ENCODE assay signal across 11 cellular contexts in the genomic region with DNA sequence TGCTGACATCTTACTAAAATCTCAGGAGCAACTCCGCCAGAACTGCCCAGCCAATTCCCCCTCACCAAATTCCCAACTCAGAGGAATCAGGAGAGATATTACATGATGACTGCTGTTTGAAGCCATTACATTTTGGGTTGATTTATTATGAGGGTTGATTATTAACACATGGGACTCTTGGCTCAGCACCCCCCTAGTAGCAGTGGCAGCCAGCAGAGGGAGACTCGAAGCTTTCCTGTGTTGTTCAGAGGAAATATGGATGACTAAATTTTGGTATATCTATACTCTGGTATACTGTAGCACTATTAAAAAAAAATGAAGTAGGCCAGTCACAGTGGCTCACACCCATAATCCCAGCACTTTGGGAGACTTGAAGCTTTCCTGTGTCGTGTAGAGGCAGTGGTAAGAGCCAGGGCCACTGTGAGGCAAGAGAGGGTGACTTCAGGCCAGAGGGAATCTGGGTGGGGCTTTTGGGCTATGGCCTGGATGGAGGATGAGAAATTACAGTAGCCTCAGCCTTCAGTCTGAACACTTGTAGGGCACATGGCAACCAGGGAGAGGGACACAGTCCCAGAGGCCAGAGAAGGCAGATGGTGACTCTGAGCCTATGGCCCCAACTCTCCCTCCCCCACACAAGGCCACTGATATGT.
DNase-seq lines count a peak whose midpoint lies in the region; ATAC-seq and TF ChIP-seq lines count a peak whose summit lies in the region.
"Had no signal": no experiment of that assay in that cellular context is flagged by ENCODE, and none has a peak within 500 bp of the region (broad histone marks: within the 10 kb centered on the region; RNA-seq: fewer than 3 reads in every experiment).

No MANE protein-coding gene starts in this region.

- H3K27ac ChIP-seq in liver (ENCODE audit: low read depth in 1 of 2, low read length in 2 of 2), result no peak overlapping the region
- H3K27ac ChIP-seq: neutrophil had no signal

- peak; percentile 29 for DNase-seq in Calu3
- peak; percentile 51 for DNase-seq in HFF-Myc (ENCODE audit: extremely low read depth, low read depth)
- DNase-seq in activated B cell treated with CpG ODN at 0.5 μM for 24 hours, result no peak
- no peak for DNase-seq in stimulated activated naive CD8-positive, alpha-beta T cell treated with anti-CD3 and anti-CD28 coated beads, Interleukin-15, Interleukin-2, amounts not matched to agents 100 U/mL and 50 U/mL, for 24 hours
- DNase-seq in erythroblast (lab: John Stamatoyannopoulos, UW), result no peak
- DNase-seq in OCI-M2 (lab: John Stamatoyannopoulos, UW; ENCODE audit: unreplicated experiment), result no peak
- DNase-seq: NCI-H2081 had no signal

- H3K4me1 Mint-ChIP-seq in Calu3 (ENCODE audit: low read depth, unreplicated experiment), result peaks cover 12% of the 10 kb centered on the region
- peaks cover 17% of the 10 kb centered on the region for H3K4me1 Mint-ChIP-seq in activated B cell treated with CpG ODN at 0.5 μM for 24 hours
- H3K4me1 Mint-ChIP-seq: activated naive CD4-positive, alpha-beta T cell treated with anti-CD3 and anti-CD28 coated beads, Interleukin-2, amount 50 U/mL, for 24 hours had no signal

- no peak overlapping the region for H3K4me3 Mint-ChIP-seq in Calu3 (ENCODE audit: low read depth, unreplicated experiment)
- H3K4me3 Mint-ChIP-seq in activated B cell treated with CpG ODN at 0.5 μM for 24 hours, result no peak overlapping the region
- H3K4me3 Mint-ChIP-seq: activated naive CD4-positive, alpha-beta T cell treated with anti-CD3 and anti-CD28 coated beads, Interleukin-2, amount 50 U/mL, for 24 hours had no signal

- POLR2A ChIA-PET in activated B cell treated with CpG ODN at 0.5 μM for 24 hours (lab: Charles Lee), result interaction anchor here (0.6 to 1.6 kb wide), 3 partner anchors 95 to 172 kb away, joined by 3 to 4 read pairs (median 4); no protein-coding TSS in a partner anchor

- no peak for TF ChIP-seq POLR2A in erythroblast (IDR thresholded peaks at IDR 0.05; ENCODE audit: low read length)

- H3K27ac Mint-ChIP-seq in Calu3 (ENCODE audit: unreplicated experiment) (no peak overlapping the region), activated B cell treated with CpG ODN at 0.5 μM for 24 hours (peak overlapping the region; percentile 31)
- H3K27ac Mint-ChIP-seq: activated naive CD4-positive, alpha-beta T cell treated with anti-CD3 and anti-CD28 coated beads, Interleukin-2, amount 50 U/mL, for 24 hours had no signal

- H3K27me3 ChIP-seq in liver (ENCODE audit: control insufficient read depth in 4 of 4, insufficient read depth in 4 of 4, low read length in 3 of 4), result no peaks in the 10 kb centered on the region

- peaks cover 0 to 8% (median 0%) of the 10 kb centered on the region in 4 donors for H3K9me3 ChIP-seq in liver (ENCODE audit: control insufficient read depth in 4 of 4, low read length in 3 of 4)
- H3K9me3 ChIP-seq: neutrophil had no signal

- CTCF ChIA-PET in Calu3 (lab: Charles Lee), result no interaction called here
- CTCF ChIA-PET in activated B cell treated with CpG ODN at 0.5 μM for 24 hours (lab: Charles Lee), result interaction anchor here (1.0 to 2.3 kb wide), 6 partner anchors 12 to 414 kb away, joined by 3 to 9 read pairs (median 4); no protein-coding TSS in a partner anchor

- no peak overlapping the region for H3K9ac ChIP-seq in liver (ENCODE audit: low read depth in 1 of 2, low read length in 2 of 2)

- BruUV-seq in Calu3 (replicated peaks; lab: Mats Ljungman, UMichigan), result no TSS peak

- H3K36me3 Mint-ChIP-seq in Calu3 (ENCODE audit: insufficient read depth, unreplicated experiment), result no peaks in the 10 kb centered on the region
- no peaks in the 10 kb centered on the region for H3K36me3 Mint-ChIP-seq in activated B cell treated with CpG ODN at 0.5 μM for 24 hours (ENCODE audit: low read depth)
- H3K36me3 Mint-ChIP-seq: activated naive CD4-positive, alpha-beta T cell treated with anti-CD3 and anti-CD28 coated beads, Interleukin-2, amount 50 U/mL, for 24 hours had no signal

- TF ChIP-seq RAD21 in liver (IDR thresholded peaks at IDR 0.05), result peak; percentile 42 to 60

- peak; percentile 64 for ATAC-seq in activated B cell treated with CpG ODN at 0.5 μM for 24 hours (ENCODE audit: low read depth)
- no peak for ATAC-seq in stimulated activated naive CD8-positive, alpha-beta T cell treated with anti-CD3 and anti-CD28 coated beads, Interleukin-15, Interleukin-2, amounts not matched to agents 100 U/mL and 50 U/mL, for 24 hours
- no peak for ATAC-seq in GM21360 (IDR thresholded peaks at IDR 0.05; ENCODE audit: unreplicated experiment)

- WGBS in liver, result 73% methylated on average over 3 of the region's 3 CpGs

- peaks cover 19% of the 10 kb centered on the region for H3K27me3 Mint-ChIP-seq in Calu3 (ENCODE audit: unreplicated experiment)
- peaks cover 5% of the 10 kb centered on the region for H3K27me3 Mint-ChIP-seq in activated B cell treated with CpG ODN at 0.5 μM for 24 hours

- H3K4me1 ChIP-seq in liver (ENCODE audit: control insufficient read depth in 4 of 4, insufficient read depth in 4 of 4, low read length in 3 of 4), result no peaks in the 10 kb centered on the region

- intact Hi-C loops in Calu3 (cut with micrococcal nuclease; ENCODE audit: unreplicated experiment), result loop anchor here (10.0 kb wide), 2 partner anchors 142 to 272 kb away; no protein-coding TSS in a partner anchor
- intact Hi-C loops in activated B cell treated with CpG ODN at 0.5 μM for 24 hours (cut with micrococcal nuclease), result loop anchor here (1.0 to 10.0 kb wide), 2 partner anchors 413 to 578 kb away; no protein-coding TSS in a partner anchor

- H3K4me3 ChIP-seq in HFF-Myc (replicated peaks; ENCODE audit: low read depth, low read length) (no peak overlapping the region), liver (ENCODE audit: low read depth in 1 of 3, low read length in 3 of 3) (no peak overlapping the region)

- no peaks in the 10 kb centered on the region for H3K36me3 ChIP-seq in liver (ENCODE audit: control insufficient read depth in 4 of 4, insufficient read depth in 3 of 4, low read depth in 1 of 4, low read length in 3 of 4)
- H3K36me3 ChIP-seq: neutrophil had no signal

- H3K9me3 Mint-ChIP-seq in Calu3 (ENCODE audit: low read depth, unreplicated experiment) (no peaks in the 10 kb centered on the region), activated B cell treated with CpG ODN at 0.5 μM for 24 hours (no peaks in the 10 kb centered on the region)
- H3K9me3 Mint-ChIP-seq: activated naive CD4-positive, alpha-beta T cell treated with anti-CD3 and anti-CD28 coated beads, Interleukin-2, amount 50 U/mL, for 24 hours had no signal

- TF ChIP-seq CTCF in Calu3 (IDR thresholded peaks at IDR 0.05; ENCODE audit: unreplicated experiment) (no peak), HFF-Myc (IDR thresholded peaks at IDR 0.05; ENCODE audit: low read depth, low read length, missing control alignments) (peak; percentile 73), activated B cell treated with CpG ODN at 0.5 μM for 24 hours (IDR thresholded peaks at IDR 0.05) (no peak), liver (IDR thresholded peaks at IDR 0.05; ENCODE audit: low read depth, low read length, missing input control) (peak; percentile 38)

TF ChIP-seq in liver, 16 proteins besides CTCF, POLR2A, EP300 and RAD21:
- TF ChIP-seq, protein P1, sequence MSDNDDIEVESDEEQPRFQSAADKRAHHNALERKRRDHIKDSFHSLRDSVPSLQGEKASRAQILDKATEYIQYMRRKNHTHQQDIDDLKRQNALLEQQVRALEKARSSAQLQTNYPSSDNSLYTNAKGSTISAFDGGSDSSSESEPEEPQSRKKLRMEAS (IDR thresholded peaks at IDR 0.05), result no peak
- TF ChIP-seq SP1 (IDR thresholded peaks at IDR 0.05), result no peak

Comparison
In these comparisons a context has a peak if more than half of its experiments do, and no peak if none do; other contexts are left out.
1. DNase-seq: peak in Calu3 (single experiment) and HFF-Myc (single experiment); none in activated B cell treated with CpG ODN at 0.5 μM for 24 hours (single experiment), stimulated activated naive CD8-positive, alpha-beta T cell treated with anti-CD3 and anti-CD28 coated beads, Interleukin-15, Interleukin-2, amounts not matched to agents 100 U/mL and 50 U/mL, for 24 hours (single experiment), erythroblast (0 of 2) and OCI-M2 (single experiment).
2. CTCF ChIP-seq: peak in HFF-Myc (single experiment) and liver (single experiment); none in Calu3 (single experiment) and activated B cell treated with CpG ODN at 0.5 μM for 24 hours (single experiment).